30 cellular contexts compared by ENCODE assay signal in genomic region chr2:117553448-117553847, GRCh38.
"Had no signal": no experiment of that assay in that cellular context is flagged by ENCODE, and none has a peak within 500 bp of the region (broad histone marks: within the 10 kb centered on the region; RNA-seq: fewer than 3 reads in every experiment).

No MANE protein-coding gene starts in this region.

- H3K27me3 ChIP-seq: adrenal gland, gastroesophageal sphincter, ovary, testis, uterus had no signal

- H3K4me3 ChIP-seq: adrenal gland, gastroesophageal sphincter, ovary, prostate gland, skin epidermis, testis, uterus had no signal

- ATAC-seq: effector memory CD8-positive, alpha-beta T cell; gastroesophageal sphincter; sciatic nerve; stimulated activated naive CD8-positive, alpha-beta T cell treated with anti-CD3 and anti-CD28 coated beads, Interleukin-15, Interleukin-2, amounts not matched to agents 100 U/mL and 50 U/mL, for 24 hours had no signal

- H3K4me3 Mint-ChIP-seq: activated CD4-positive, alpha-beta memory T cell treated with anti-CD3 and anti-CD28 coated beads for 36 hours; activated CD4-positive, alpha-beta T cell treated with anti-CD3 and anti-CD28 coated beads, Interleukin-2, amount 10 ng/mL, durations not matched to agents 24 days and 14 days; activated naive CD4-positive, alpha-beta T cell treated with anti-CD3 and anti-CD28 coated beads for 36 hours; activated naive CD8-positive, alpha-beta T cell treated with anti-CD3 and anti-CD28 coated beads for 36 hours; activated T-helper 1 cell treated with anti-CD3 and anti-CD28 coated beads, Interleukin-12 subunit alpha, Interleukin-12 subunit beta, Interleukin-2, Interleukin-4 antibody, amounts not matched to agents 30 ng/mL and 10 ng/mL and 1 ng/mL, durations not matched to agents 14 hours and 24 hours and 36 hours; brain; effector memory CD8-positive, alpha-beta T cell; mesothelial cell of epicardium had no signal

- H3K36me3 ChIP-seq: adrenal gland, gastroesophageal sphincter, ovary, prostate gland, uterus had no signal

- H3K27ac ChIP-seq: adrenal gland, gastroesophageal sphincter, ovary, prostate gland, skin epidermis, testis, uterus had no signal

- H3K9me3 Mint-ChIP-seq: activated CD4-positive, alpha-beta T cell treated with anti-CD3 and anti-CD28 coated beads, Interleukin-2, amount 10 ng/mL, durations not matched to agents 24 days and 14 days; activated T-helper 1 cell treated with anti-CD3 and anti-CD28 coated beads, Interleukin-12 subunit alpha, Interleukin-12 subunit beta, Interleukin-2, Interleukin-4 antibody, amounts not matched to agents 30 ng/mL and 10 ng/mL and 1 ng/mL, durations not matched to agents 14 hours and 24 hours and 36 hours had no signal

- H3K9me3 ChIP-seq: adrenal gland, gastroesophageal sphincter, ovary, prostate gland, testis, uterus had no signal

- H3K27ac Mint-ChIP-seq: activated CD4-positive, alpha-beta memory T cell treated with anti-CD3 and anti-CD28 coated beads for 36 hours; activated CD4-positive, alpha-beta T cell treated with anti-CD3 and anti-CD28 coated beads, Interleukin-2, amount 10 ng/mL, durations not matched to agents 24 days and 14 days; activated naive CD4-positive, alpha-beta T cell treated with anti-CD3 and anti-CD28 coated beads for 36 hours; activated naive CD8-positive, alpha-beta T cell treated with anti-CD3 and anti-CD28 coated beads for 36 hours; activated T-helper 1 cell treated with anti-CD3 and anti-CD28 coated beads, Interleukin-12 subunit alpha, Interleukin-12 subunit beta, Interleukin-2, Interleukin-4 antibody, amounts not matched to agents 30 ng/mL and 10 ng/mL and 1 ng/mL, durations not matched to agents 14 hours and 24 hours and 36 hours; effector memory CD8-positive, alpha-beta T cell; mesothelial cell of epicardium; naive B cell had no signal

- H3K4me1 Mint-ChIP-seq: activated CD4-positive, alpha-beta T cell treated with anti-CD3 and anti-CD28 coated beads, Interleukin-2, amount 10 ng/mL, durations not matched to agents 24 days and 14 days; activated naive CD8-positive, alpha-beta T cell treated with anti-CD3 and anti-CD28 coated beads for 36 hours; naive B cell had no signal

- H3K36me3 Mint-ChIP-seq: activated CD4-positive, alpha-beta memory T cell treated with anti-CD3 and anti-CD28 coated beads for 36 hours; activated naive CD8-positive, alpha-beta T cell treated with anti-CD3 and anti-CD28 coated beads for 36 hours; mesothelial cell of epicardium; naive B cell had no signal

- H3K4me1 ChIP-seq: adrenal gland, gastroesophageal sphincter, prostate gland, testis, uterus had no signal

- H3K27me3 Mint-ChIP-seq: activated CD4-positive, alpha-beta memory T cell treated with anti-CD3 and anti-CD28 coated beads for 36 hours; activated CD4-positive, alpha-beta T cell treated with anti-CD3 and anti-CD28 coated beads, Interleukin-2, amount 10 ng/mL, durations not matched to agents 24 days and 14 days; activated naive CD8-positive, alpha-beta T cell treated with anti-CD3 and anti-CD28 coated beads for 36 hours; effector memory CD8-positive, alpha-beta T cell; naive B cell had no signal

- DNase-seq: activated CD4-positive, alpha-beta memory T cell treated with anti-CD3 and anti-CD28 coated beads for 36 hours; activated CD4-positive, alpha-beta T cell treated with anti-CD3 and anti-CD28 coated beads, Interleukin-2, amount 10 ng/mL, durations not matched to agents 24 days and 14 days; activated CD4-positive, CD25-positive, alpha-beta regulatory T cell treated with anti-CD3 and anti-CD28 coated beads, Interleukin-2, amount 50 U/mL, for 72 hours; activated CD8-positive, alpha-beta memory T cell treated with anti-CD3 and anti-CD28 coated beads, Interleukin-2, amount 50 U/mL, for 4 hours; activated effector memory CD4-positive, alpha-beta T cell treated with anti-CD3 and anti-CD28 coated beads, Interleukin-2, amount 50 U/mL, for 16 hours; activated naive CD4-positive, alpha-beta T cell treated with anti-CD3 and anti-CD28 coated beads for 36 hours; activated naive CD8-positive, alpha-beta T cell treated with anti-CD3 and anti-CD28 coated beads for 36 hours; activated T-cell treated with anti-CD3 and anti-CD28 coated beads, Interleukin-2, amount 50 U/mL, for 1 hour; adrenal gland; aorta; caudate nucleus; cortex of kidney; effector memory CD8-positive, alpha-beta T cell; hippocampal formation; naive B cell; ovary; retina; stimulated activated CD4-positive, alpha-beta T cell treated with anti-CD3 and anti-CD28 coated beads, Interleukin-12 subunit alpha, Interleukin-12 subunit beta, amount 100 ng/mL, for 4 hours; stimulated activated CD4-positive, alpha-beta T cell treated with anti-CD3 and anti-CD28 coated beads, Interleukin-4, amount 100 ng/mL, for 1 hour; stimulated activated naive CD8-positive, alpha-beta T cell treated with anti-CD3 and anti-CD28 coated beads, Interleukin-15, Interleukin-2, amounts not matched to agents 100 U/mL and 50 U/mL, for 24 hours; testis; trophoblast cell; uterus had no signal
